Comparison of ENCODE assay signal across 16 cellular contexts in the genomic region with DNA sequence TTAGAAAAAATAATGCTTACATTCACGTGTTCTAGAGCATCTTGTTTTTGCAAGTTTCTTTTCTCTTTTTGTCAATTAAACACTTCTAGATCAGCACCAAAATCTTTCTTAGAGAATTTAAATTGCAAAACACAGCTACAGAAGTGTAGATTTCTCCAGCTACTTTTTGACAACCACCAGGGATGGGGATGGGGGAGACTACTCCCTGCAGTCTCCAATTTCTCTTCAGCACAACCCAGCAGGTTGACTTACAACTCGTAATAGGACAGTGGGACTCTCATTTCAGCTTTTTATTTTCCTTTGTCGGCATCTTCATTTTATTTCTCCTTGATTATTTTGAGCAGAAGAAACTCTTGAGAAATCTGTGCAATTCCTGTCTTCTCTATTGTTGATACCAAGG.
DNase-seq lines count a peak whose midpoint lies in the region; ATAC-seq and TF ChIP-seq lines count a peak whose summit lies in the region.
"Had no signal": no experiment of that assay in that cellular context is flagged by ENCODE, and none has a peak within 500 bp of the region (broad histone marks: within the 10 kb centered on the region; RNA-seq: fewer than 3 reads in every experiment).

No MANE protein-coding gene starts in this region.

- H3K4me3 ChIP-seq in HUES48 (ENCODE audit: low read depth, low read length) (no peak overlapping the region), iPS-20b (ENCODE audit: low read length) (peak overlapping the region; percentile 1; the same call in 1 of the 2 replicates), neuronal stem cell (ENCODE audit: low read length in 2 of 2) (no peak overlapping the region)
- H3K4me3 ChIP-seq: A549, HAP-1 had no signal

- H2BK5ac ChIP-seq in neuronal stem cell (ENCODE audit: low read length) = no peak overlapping the region

- H2AK5ac ChIP-seq in neuronal stem cell (ENCODE audit: low read depth, low read length) = no peak overlapping the region

- peaks cover 49% of the 10 kb centered on the region for H3K4me1 Mint-ChIP-seq in WTC11
- no peaks in the 10 kb centered on the region for H3K4me1 Mint-ChIP-seq in activated CD4-positive, alpha-beta T cell treated with anti-CD3 and anti-CD28 coated beads, Interleukin-2, amount 10 ng/mL, durations not matched to agents 24 days and 14 days
- H3K4me1 Mint-ChIP-seq: CD4-positive, alpha-beta memory T cell; IgD-negative memory B cell had no signal

- no peak overlapping the region for H4K91ac ChIP-seq in neuronal stem cell (ENCODE audit: low read depth, low read length, poor library complexity)

- H4K8ac ChIP-seq in neuronal stem cell (ENCODE audit: low read depth, low read length) = no peak overlapping the region

- TF ChIP-seq CTCF in WTC11 (IDR thresholded peaks at IDR 0.05) = no peak

- H3K27me3 Mint-ChIP-seq in WTC11 (ENCODE audit: low read depth) = no peaks in the 10 kb centered on the region
- no peaks in the 10 kb centered on the region for H3K27me3 Mint-ChIP-seq in activated CD4-positive, alpha-beta T cell treated with anti-CD3 and anti-CD28 coated beads, Interleukin-2, amount 10 ng/mL, durations not matched to agents 24 days and 14 days
- H3K27me3 Mint-ChIP-seq: CD4-positive, alpha-beta memory T cell; IgD-negative memory B cell had no signal

- POLR2A ChIA-PET in WTC11 (lab: Charles Lee) = no interaction called here

- CTCF ChIA-PET in WTC11 (lab: Charles Lee) = interaction anchor here (0.6 to 1.0 kb wide), 3 partner anchors 147 to 183 kb away, joined by 3 read pairs; no protein-coding TSS in a partner anchor

- peak overlapping the region; percentile 11 for H2AFZ ChIP-seq in neuronal stem cell (ENCODE audit: low read length)

- H3K23ac ChIP-seq in neuronal stem cell (ENCODE audit: low read depth, low read length, poor library complexity) = no peak overlapping the region

- H3K36me3 Mint-ChIP-seq in WTC11 = peaks cover 4% of the 10 kb centered on the region; the same call in 1 of the 2 replicates
- no peaks in the 10 kb centered on the region for H3K36me3 Mint-ChIP-seq in activated CD4-positive, alpha-beta T cell treated with anti-CD3 and anti-CD28 coated beads, Interleukin-2, amount 10 ng/mL, durations not matched to agents 24 days and 14 days (ENCODE audit: low read depth)
- H3K36me3 Mint-ChIP-seq: CD4-positive, alpha-beta memory T cell had no signal

- H2BK120ac ChIP-seq in neuronal stem cell (ENCODE audit: low read depth, low read length) = no peak overlapping the region

- H3K4ac ChIP-seq in neuronal stem cell (ENCODE audit: low read length) = no peak overlapping the region

- no CpG with 5 or more reads among the region's 3 CpGs for WGBS in neuronal stem cell (ENCODE audit: extremely low coverage in 2 of 2, insufficient read length in 2 of 2, insufficient replicate concordance in 1 of 2), 2 donors

- H3K14ac ChIP-seq in neuronal stem cell (ENCODE audit: low read length) = no peak overlapping the region

- DNase-seq in WTC11 (ENCODE audit: low spot score) (no peak), neuronal stem cell (ENCODE audit: low spot score) (no peak), HK-2 (ENCODE audit: unreplicated experiment) (no peak), GM03348 (ENCODE audit: low spot score) (no peak)
- no peak for DNase-seq in activated CD4-positive, alpha-beta T cell treated with anti-CD3 and anti-CD28 coated beads, Interleukin-2, amount 10 ng/mL, durations not matched to agents 24 days and 14 days
- DNase-seq: BE2C; CD4-positive, alpha-beta memory T cell; DMS79; KG1 had no signal

- H3K4me2 ChIP-seq in neuronal stem cell (ENCODE audit: insufficient read depth, low read length, poor library complexity, severe bottlenecking) = no peak overlapping the region
- H3K4me2 ChIP-seq: A549 had no signal

- H3K79me1 ChIP-seq in neuronal stem cell (ENCODE audit: low read depth, low read length) = no peaks in the 10 kb centered on the region

- H3K27me3 ChIP-seq in HUES48 (ENCODE audit: control insufficient read depth, insufficient read depth, low read length) = no peaks in the 10 kb centered on the region
- H3K27me3 ChIP-seq in iPS-20b (ENCODE audit: insufficient read depth, low read length) = no peaks in the 10 kb centered on the region
- no peaks in the 10 kb centered on the region for H3K27me3 ChIP-seq in neuronal stem cell (ENCODE audit: control insufficient read depth in 3 of 3, insufficient read depth in 3 of 3, low read depth in 1 of 3, low read length in 3 of 3)
- H3K27me3 ChIP-seq: BE2C had no signal

- peak overlapping the region; percentile 32; the same call in 1 of the 2 replicates for H3K27ac Mint-ChIP-seq in WTC11
- no peak overlapping the region for H3K27ac Mint-ChIP-seq in activated CD4-positive, alpha-beta T cell treated with anti-CD3 and anti-CD28 coated beads, Interleukin-2, amount 10 ng/mL, durations not matched to agents 24 days and 14 days
- H3K27ac Mint-ChIP-seq: CD4-positive, alpha-beta memory T cell; IgD-negative memory B cell had no signal

- H3K9me3 ChIP-seq in HUES48 (ENCODE audit: control insufficient read depth, insufficient read depth, low read length) = no peaks in the 10 kb centered on the region
- H3K9me3 ChIP-seq in iPS-20b (ENCODE audit: insufficient read depth, low read depth, low read length) = no peaks in the 10 kb centered on the region
- no peaks in the 10 kb centered on the region for H3K9me3 ChIP-seq in neuronal stem cell (replicated peaks in 1 of 2; ENCODE audit: control insufficient read depth in 2 of 2, insufficient read depth in 1 of 2, low read depth in 1 of 2, low read length in 2 of 2)
- H3K9me3 ChIP-seq: A549, BE2C, HAP-1 had no signal

- ATAC-seq in WTC11 (peak; percentile 93), HG03159 (IDR thresholded peaks at IDR 0.05; ENCODE audit: unreplicated experiment) (no peak)
- ATAC-seq: A549 had no signal

- intact Hi-C loops in activated CD4-positive, alpha-beta T cell treated with anti-CD3 and anti-CD28 coated beads, Interleukin-2, amount 10 ng/mL, durations not matched to agents 24 days and 14 days (cut with micrococcal nuclease) = no loop called here

- no peak overlapping the region for H3K18ac ChIP-seq in neuronal stem cell (ENCODE audit: low read length)

- H3K4me1 ChIP-seq in HUES48 (ENCODE audit: control insufficient read depth, insufficient read depth, low read length) = peaks cover 25% of the 10 kb centered on the region
- peaks cover 6% of the 10 kb centered on the region; the same call in 1 of the 2 replicates for H3K4me1 ChIP-seq in iPS-20b (ENCODE audit: insufficient read depth, low read length)
- no peaks in the 10 kb centered on the region for H3K4me1 ChIP-seq in neuronal stem cell (ENCODE audit: control insufficient read depth in 2 of 2, insufficient read depth in 1 of 2, low read depth in 1 of 2, low read length in 2 of 2)
- H3K4me1 ChIP-seq: A549, BE2C, HAP-1 had no signal

- no peak overlapping the region for H2BK12ac ChIP-seq in neuronal stem cell (ENCODE audit: low read length)

- H3K9ac ChIP-seq in HUES48 (ENCODE audit: low read depth, low read length) (no peak overlapping the region), iPS-20b (ENCODE audit: low read depth, low read length) (no peak overlapping the region), neuronal stem cell (ENCODE audit: low read depth, low read length, poor library complexity) (no peak overlapping the region)

- H3K36me3 ChIP-seq in HUES48 (ENCODE audit: control insufficient read depth, insufficient read depth, low read length) (no peaks in the 10 kb centered on the region), iPS-20b (ENCODE audit: insufficient read depth, low read depth, low read length) (no peaks in the 10 kb centered on the region), neuronal stem cell (replicated peaks in 1 of 2; ENCODE audit: control insufficient read depth in 2 of 2, insufficient read depth in 2 of 2, low read length in 2 of 2) (no peaks in the 10 kb centered on the region)
- H3K36me3 ChIP-seq: BE2C, HAP-1 had no signal

- peak overlapping the region; percentile 40 for H3K4me3 Mint-ChIP-seq in WTC11
- no peak overlapping the region for H3K4me3 Mint-ChIP-seq in activated CD4-positive, alpha-beta T cell treated with anti-CD3 and anti-CD28 coated beads, Interleukin-2, amount 10 ng/mL, durations not matched to agents 24 days and 14 days
- H3K4me3 Mint-ChIP-seq: CD4-positive, alpha-beta memory T cell; IgD-negative memory B cell had no signal

- peak overlapping the region; percentile 30 for H3K27ac ChIP-seq in HUES48 (ENCODE audit: low read depth, low read length)
- H3K27ac ChIP-seq in iPS-20b (ENCODE audit: low read length) = no peak overlapping the region
- no peak overlapping the region for H3K27ac ChIP-seq in neuronal stem cell (replicated peaks; ENCODE audit: low read length)
- H3K27ac ChIP-seq: A549, C4-2B had no signal

- peaks cover 6% of the 10 kb centered on the region; the same call in 1 of the 2 replicates for H3K9me3 Mint-ChIP-seq in WTC11
- no peaks in the 10 kb centered on the region for H3K9me3 Mint-ChIP-seq in activated CD4-positive, alpha-beta T cell treated with anti-CD3 and anti-CD28 coated beads, Interleukin-2, amount 10 ng/mL, durations not matched to agents 24 days and 14 days

- H2BK15ac ChIP-seq in neuronal stem cell (ENCODE audit: low read length) = no peak overlapping the region

TF ChIP-seq in WTC11, 78 proteins besides CTCF, POLR2A, EP300 and RAD21:
- TF ChIP-seq, protein P1, sequence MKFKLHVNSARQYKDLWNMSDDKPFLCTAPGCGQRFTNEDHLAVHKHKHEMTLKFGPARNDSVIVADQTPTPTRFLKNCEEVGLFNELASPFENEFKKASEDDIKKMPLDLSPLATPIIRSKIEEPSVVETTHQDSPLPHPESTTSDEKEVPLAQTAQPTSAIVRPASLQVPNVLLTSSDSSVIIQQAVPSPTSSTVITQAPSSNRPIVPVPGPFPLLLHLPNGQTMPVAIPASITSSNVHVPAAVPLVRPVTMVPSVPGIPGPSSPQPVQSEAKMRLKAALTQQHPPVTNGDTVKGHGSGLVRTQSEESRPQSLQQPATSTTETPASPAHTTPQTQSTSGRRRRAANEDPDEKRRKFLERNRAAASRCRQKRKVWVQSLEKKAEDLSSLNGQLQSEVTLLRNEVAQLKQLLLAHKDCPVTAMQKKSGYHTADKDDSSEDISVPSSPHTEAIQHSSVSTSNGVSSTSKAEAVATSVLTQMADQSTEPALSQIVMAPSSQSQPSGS (CRISPR knock-in tag; IDR thresholded peaks at IDR 0.05; ENCODE audit: borderline replicate concordance, low read depth) = no peak
- no peak for TF ChIP-seq TEAD1 (CRISPR knock-in tag; IDR thresholded peaks at IDR 0.05)
